In the genomic region with DNA sequence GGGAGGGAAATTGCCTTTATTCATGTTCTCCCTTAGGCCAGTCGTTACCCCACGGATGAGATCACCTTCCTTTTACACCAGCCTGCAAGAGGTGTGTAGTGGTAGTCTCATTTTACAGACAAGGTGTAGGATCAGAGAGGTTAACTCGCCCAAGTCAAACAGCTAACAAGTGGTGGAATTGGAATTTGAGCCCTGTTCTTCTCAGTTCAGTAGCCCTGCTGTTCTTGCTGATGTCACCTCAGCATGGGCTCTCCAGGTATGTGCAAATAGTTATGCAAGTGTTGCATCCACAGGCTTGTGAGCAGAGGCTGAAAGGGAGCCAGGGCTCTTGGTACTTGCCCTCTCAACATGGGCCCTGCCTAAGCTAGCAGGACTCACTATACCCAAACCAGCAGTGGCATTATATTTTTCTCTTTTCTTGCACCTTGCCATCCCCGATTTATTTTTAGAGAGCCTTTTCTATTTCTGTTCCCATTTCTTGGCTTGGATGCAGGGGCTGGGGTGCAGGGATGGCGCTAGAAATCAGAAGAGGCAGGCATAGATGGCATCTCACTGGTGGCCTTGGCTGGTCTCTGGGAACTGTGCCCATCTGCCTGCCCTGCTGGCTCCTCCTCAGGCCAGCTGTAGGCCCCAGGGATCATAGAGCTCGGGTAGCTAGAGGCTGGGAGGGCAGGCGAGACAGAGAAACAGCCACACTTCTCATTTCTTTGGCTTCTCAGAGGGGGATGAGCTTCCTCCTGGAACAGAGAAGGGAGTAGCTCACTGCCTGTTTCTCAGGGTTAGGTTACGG, we compare ENCODE assay signal across 1 cellular context.
TF ChIP-seq lines count a peak whose summit lies in the region.

No MANE protein-coding gene starts in this region.

TF ChIP-seq in HepG2, 621 proteins besides CTCF, POLR2A, EP300 and RAD21 (continued from another document and continues in another):
- TF ChIP-seq SETDB1 (CRISPR knock-in tag; IDR thresholded peaks at IDR 0.05; ENCODE audit: borderline replicate concordance) (no peak), PAWR (CRISPR knock-in tag; IDR thresholded peaks at IDR 0.05; ENCODE audit: borderline replicate concordance) (0 out of 2 replicates have a peak, but pooled peaks have one; percentile 60), FLYWCH1 (CRISPR knock-in tag; IDR thresholded peaks at IDR 0.05) (no peak), ZNF414 (CRISPR knock-in tag; IDR thresholded peaks at IDR 0.05) (no peak), RARA (CRISPR knock-in tag; IDR thresholded peaks at IDR 0.05) (peak; percentile 82), CHCHD3 (CRISPR knock-in tag; IDR thresholded peaks at IDR 0.05) (no peak), ZBTB38 (CRISPR knock-in tag; IDR thresholded peaks at IDR 0.05) (0 out of 2 replicates have a peak, but pooled peaks have one; percentile 46), ZNF44 (CRISPR knock-in tag; IDR thresholded peaks at IDR 0.05) (no peak), SMARCC2 (IDR thresholded peaks at IDR 0.05) (no peak), ZNF761 (CRISPR knock-in tag; conservative IDR thresholded peaks at IDR 0.05) (peak; percentile 91), ZFP91 (CRISPR knock-in tag; IDR thresholded peaks at IDR 0.05; ENCODE audit: borderline replicate concordance) (no peak), HDAC1 (CRISPR knock-in tag; IDR thresholded peaks at IDR 0.05) (peak; percentile 69), GATA4 (IDR thresholded peaks at IDR 0.05; ENCODE audit: borderline replicate concordance, low read depth) (no peak), ZNF776 (CRISPR knock-in tag; IDR thresholded peaks at IDR 0.05) (no peak), SRSF1 (optimal IDR thresholded peaks at IDR 0.05; ENCODE audit: low read depth, low read length) (no peak), ZNF572 (CRISPR knock-in tag; IDR thresholded peaks at IDR 0.05) (no peak), FOXA1 (IDR thresholded peaks at IDR 0.05) (no peak), FOXA1 (CRISPR knock-in tag; IDR thresholded peaks at IDR 0.05) (peak; percentile 70; the same call in 1 of the 2 replicates), HMG20B (CRISPR knock-in tag; conservative IDR thresholded peaks at IDR 0.05) (peak; percentile 67; the same call in 1 of the 2 replicates), ZNF124 (CRISPR knock-in tag; IDR thresholded peaks at IDR 0.05) (peak; percentile 88), CCAR2 (optimal IDR thresholded peaks at IDR 0.05; ENCODE audit: low read depth, low read length) (no peak), THAP9 (CRISPR knock-in tag; IDR thresholded peaks at IDR 0.05; ENCODE audit: borderline replicate concordance) (no peak), HDAC2 (CRISPR knock-in tag; IDR thresholded peaks at IDR 0.05) (peak; percentile 97), ZFP82 (CRISPR knock-in tag; IDR thresholded peaks at IDR 0.05; ENCODE audit: borderline replicate concordance) (no peak), MBD4 (IDR thresholded peaks at IDR 0.05; ENCODE audit: borderline replicate concordance, low read length) (no peak), ZNF773 (CRISPR knock-in tag; IDR thresholded peaks at IDR 0.05; ENCODE audit: borderline replicate concordance) (no peak)
- TF ChIP-seq, protein P1, sequence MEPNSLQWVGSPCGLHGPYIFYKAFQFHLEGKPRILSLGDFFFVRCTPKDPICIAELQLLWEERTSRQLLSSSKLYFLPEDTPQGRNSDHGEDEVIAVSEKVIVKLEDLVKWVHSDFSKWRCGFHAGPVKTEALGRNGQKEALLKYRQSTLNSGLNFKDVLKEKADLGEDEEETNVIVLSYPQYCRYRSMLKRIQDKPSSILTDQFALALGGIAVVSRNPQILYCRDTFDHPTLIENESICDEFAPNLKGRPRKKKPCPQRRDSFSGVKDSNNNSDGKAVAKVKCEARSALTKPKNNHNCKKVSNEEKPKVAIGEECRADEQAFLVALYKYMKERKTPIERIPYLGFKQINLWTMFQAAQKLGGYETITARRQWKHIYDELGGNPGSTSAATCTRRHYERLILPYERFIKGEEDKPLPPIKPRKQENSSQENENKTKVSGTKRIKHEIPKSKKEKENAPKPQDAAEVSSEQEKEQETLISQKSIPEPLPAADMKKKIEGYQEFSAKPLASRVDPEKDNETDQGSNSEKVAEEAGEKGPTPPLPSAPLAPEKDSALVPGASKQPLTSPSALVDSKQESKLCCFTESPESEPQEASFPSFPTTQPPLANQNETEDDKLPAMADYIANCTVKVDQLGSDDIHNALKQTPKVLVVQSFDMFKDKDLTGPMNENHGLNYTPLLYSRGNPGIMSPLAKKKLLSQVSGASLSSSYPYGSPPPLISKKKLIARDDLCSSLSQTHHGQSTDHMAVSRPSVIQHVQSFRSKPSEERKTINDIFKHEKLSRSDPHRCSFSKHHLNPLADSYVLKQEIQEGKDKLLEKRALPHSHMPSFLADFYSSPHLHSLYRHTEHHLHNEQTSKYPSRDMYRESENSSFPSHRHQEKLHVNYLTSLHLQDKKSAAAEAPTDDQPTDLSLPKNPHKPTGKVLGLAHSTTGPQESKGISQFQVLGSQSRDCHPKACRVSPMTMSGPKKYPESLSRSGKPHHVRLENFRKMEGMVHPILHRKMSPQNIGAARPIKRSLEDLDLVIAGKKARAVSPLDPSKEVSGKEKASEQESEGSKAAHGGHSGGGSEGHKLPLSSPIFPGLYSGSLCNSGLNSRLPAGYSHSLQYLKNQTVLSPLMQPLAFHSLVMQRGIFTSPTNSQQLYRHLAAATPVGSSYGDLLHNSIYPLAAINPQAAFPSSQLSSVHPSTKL (CRISPR knock-in tag; IDR thresholded peaks at IDR 0.05): peak; percentile 91
- TF ChIP-seq, protein P2, sequence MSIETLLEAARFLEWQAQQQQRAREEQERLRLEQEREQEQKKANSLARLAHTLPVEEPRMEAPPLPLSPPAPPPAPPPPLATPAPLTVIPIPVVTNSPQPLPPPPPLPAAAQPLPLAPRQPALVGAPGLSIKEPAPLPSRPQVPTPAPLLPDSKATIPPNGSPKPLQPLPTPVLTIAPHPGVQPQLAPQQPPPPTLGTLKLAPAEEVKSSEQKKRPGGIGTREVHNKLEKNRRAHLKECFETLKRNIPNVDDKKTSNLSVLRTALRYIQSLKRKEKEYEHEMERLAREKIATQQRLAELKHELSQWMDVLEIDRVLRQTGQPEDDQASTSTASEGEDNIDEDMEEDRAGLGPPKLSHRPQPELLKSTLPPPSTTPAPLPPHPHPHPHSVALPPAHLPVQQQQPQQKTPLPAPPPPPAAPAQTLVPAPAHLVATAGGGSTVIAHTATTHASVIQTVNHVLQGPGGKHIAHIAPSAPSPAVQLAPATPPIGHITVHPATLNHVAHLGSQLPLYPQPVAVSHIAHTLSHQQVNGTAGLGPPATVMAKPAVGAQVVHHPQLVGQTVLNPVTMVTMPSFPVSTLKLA (IDR thresholded peaks at IDR 0.05): no peak; the same call in 1 of the 2 replicates
- TF ChIP-seq, protein P3, sequence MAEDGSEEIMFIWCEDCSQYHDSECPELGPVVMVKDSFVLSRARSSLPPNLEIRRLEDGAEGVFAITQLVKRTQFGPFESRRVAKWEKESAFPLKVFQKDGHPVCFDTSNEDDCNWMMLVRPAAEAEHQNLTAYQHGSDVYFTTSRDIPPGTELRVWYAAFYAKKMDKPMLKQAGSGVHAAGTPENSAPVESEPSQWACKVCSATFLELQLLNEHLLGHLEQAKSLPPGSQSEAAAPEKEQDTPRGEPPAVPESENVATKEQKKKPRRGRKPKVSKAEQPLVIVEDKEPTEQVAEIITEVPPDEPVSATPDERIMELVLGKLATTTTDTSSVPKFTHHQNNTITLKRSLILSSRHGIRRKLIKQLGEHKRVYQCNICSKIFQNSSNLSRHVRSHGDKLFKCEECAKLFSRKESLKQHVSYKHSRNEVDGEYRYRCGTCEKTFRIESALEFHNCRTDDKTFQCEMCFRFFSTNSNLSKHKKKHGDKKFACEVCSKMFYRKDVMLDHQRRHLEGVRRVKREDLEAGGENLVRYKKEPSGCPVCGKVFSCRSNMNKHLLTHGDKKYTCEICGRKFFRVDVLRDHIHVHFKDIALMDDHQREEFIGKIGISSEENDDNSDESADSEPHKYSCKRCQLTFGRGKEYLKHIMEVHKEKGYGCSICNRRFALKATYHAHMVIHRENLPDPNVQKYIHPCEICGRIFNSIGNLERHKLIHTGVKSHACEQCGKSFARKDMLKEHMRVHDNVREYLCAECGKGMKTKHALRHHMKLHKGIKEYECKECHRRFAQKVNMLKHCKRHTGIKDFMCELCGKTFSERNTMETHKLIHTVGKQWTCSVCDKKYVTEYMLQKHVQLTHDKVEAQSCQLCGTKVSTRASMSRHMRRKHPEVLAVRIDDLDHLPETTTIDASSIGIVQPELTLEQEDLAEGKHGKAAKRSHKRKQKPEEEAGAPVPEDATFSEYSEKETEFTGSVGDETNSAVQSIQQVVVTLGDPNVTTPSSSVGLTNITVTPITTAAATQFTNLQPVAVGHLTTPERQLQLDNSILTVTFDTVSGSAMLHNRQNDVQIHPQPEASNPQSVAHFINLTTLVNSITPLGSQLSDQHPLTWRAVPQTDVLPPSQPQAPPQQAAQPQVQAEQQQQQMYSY (CRISPR knock-in tag; IDR thresholded peaks at IDR 0.05): no peak
- TF ChIP-seq, protein P4, sequence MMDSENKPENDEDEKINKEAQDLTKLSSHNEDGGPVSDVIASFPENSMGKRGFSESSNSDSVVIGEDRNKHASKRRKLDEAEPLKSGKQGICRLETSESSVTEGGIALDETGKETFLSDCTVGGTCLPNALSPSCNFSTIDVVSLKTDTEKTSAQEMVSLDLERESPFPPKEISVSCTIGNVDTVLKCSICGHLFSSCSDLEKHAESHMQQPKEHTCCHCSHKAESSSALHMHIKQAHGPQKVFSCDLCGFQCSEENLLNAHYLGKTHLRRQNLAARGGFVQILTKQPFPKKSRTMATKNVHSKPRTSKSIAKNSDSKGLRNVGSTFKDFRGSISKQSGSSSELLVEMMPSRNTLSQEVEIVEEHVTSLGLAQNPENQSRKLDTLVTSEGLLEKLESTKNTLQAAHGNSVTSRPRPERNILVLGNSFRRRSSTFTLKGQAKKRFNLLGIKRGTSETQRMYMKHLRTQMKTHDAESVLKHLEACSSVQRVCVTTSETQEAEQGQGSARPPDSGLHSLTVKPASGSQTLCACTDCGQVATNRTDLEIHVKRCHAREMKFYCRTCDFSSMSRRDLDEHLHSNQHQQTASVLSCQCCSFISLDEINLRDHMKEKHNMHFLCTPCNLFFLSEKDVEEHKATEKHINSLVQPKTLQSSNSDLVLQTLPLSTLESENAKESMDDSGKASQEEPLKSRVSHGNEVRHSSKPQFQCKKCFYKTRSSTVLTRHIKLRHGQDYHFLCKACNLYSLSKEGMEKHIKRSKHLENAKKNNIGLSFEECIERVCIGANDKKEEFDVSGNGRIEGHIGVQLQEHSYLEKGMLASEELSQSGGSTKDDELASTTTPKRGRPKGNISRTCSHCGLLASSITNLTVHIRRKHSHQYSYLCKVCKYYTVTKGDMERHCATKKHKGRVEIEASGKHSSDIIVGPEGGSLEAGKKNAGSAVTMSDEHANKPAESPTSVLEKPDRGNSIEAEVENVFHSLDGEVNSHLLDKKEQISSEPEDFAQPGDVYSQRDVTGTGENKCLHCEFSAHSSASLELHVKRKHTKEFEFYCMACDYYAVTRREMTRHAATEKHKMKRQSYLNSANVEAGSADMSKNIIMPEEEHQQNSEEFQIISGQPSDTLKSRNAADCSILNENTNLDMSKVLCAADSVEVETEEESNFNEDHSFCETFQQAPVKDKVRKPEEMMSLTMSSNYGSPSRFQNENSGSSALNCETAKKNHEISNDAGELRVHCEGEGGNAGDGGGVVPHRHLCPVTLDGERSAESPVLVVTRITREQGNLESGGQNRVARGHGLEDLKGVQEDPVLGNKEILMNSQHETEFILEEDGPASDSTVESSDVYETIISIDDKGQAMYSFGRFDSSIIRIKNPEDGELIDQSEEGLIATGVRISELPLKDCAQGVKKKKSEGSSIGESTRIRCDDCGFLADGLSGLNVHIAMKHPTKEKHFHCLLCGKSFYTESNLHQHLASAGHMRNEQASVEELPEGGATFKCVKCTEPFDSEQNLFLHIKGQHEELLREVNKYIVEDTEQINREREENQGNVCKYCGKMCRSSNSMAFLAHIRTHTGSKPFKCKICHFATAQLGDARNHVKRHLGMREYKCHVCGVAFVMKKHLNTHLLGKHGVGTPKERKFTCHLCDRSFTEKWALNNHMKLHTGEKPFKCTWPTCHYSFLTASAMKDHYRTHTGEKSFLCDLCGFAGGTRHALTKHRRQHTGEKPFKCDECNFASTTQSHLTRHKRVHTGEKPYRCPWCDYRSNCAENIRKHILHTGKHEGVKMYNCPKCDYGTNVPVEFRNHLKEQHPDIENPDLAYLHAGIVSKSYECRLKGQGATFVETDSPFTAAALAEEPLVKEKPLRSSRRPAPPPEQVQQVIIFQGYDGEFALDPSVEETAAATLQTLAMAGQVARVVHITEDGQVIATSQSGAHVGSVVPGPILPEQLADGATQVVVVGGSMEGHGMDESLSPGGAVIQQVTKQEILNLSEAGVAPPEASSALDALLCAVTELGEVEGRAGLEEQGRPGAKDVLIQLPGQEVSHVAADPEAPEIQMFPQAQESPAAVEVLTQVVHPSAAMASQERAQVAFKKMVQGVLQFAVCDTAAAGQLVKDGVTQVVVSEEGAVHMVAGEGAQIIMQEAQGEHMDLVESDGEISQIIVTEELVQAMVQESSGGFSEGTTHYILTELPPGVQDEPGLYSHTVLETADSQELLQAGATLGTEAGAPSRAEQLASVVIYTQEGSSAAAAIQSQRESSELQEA (CRISPR knock-in tag; IDR thresholded peaks at IDR 0.05; ENCODE audit: not compliant biosample characterization): peak; percentile 24
